In the genomic region with DNA sequence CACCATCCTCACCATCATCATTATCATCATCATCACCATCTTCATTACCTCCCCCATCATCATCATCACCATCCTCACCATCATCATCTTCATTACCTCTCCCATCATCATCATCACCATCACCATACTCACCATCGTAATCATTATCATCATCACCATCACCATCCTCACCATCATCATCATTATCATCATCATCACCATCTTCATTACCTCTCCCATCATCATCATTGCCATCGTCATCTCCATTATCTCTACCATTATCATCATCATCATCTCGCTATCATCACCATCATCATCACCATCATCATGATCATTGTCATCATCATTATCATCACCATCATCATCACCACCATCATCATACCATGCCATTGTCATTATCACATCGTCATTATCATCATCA, we compare ENCODE assay signal across 1 cellular context.
TF ChIP-seq lines count a peak whose summit lies in the region.

No MANE protein-coding gene starts in this region.

TF ChIP-seq in HEK293, 187 proteins besides CTCF, POLR2A, EP300 and RAD21 (continued from another document):
- TF ChIP-seq, protein P1, sequence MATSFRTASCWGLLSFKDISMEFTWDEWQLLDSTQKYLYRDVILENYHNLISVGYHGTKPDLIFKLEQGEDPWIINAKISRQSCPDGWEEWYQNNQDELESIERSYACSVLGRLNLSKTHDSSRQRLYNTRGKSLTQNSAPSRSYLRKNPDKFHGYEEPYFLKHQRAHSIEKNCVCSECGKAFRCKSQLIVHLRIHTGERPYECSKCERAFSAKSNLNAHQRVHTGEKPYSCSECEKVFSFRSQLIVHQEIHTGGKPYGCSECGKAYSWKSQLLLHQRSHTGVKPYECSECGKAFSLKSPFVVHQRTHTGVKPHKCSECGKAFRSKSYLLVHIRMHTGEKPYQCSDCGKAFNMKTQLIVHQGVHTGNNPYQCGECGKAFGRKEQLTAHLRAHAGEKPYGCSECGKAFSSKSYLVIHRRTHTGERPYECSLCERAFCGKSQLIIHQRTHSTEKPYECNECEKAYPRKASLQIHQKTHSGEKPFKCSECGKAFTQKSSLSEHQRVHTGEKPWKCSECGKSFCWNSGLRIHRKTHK (tag by site-specific recombination; IDR thresholded peaks at IDR 0.05), result no peak
- TF ChIP-seq ZFHX2 (tag by site-specific recombination; conservative IDR thresholded peaks at IDR 0.05) (no peak), SP2 (tag by site-specific recombination; IDR thresholded peaks at IDR 0.05) (no peak), INSM2 (tag by site-specific recombination; IDR thresholded peaks at IDR 0.05) (no peak), ZBTB6 (tag by site-specific recombination; IDR thresholded peaks at IDR 0.05) (no peak), ZFP69B (tag by site-specific recombination; IDR thresholded peaks at IDR 0.05) (0 out of 2 replicates have a peak, but pooled peaks have one; percentile 27), ZNF416 (tag by site-specific recombination; IDR thresholded peaks at IDR 0.05) (no peak), ZBTB10 (tag by site-specific recombination; IDR thresholded peaks at IDR 0.05) (no peak), ZIC2 (tag by site-specific recombination; IDR thresholded peaks at IDR 0.05) (no peak), KLF10 (tag by site-specific recombination; IDR thresholded peaks at IDR 0.05) (no peak), PBX3 (CRISPR knock-in tag; IDR thresholded peaks at IDR 0.05) (no peak), ZFP37 (tag by site-specific recombination; IDR thresholded peaks at IDR 0.05) (no peak), OSR2 (tag by site-specific recombination; IDR thresholded peaks at IDR 0.05) (no peak), ZNF214 (tag by site-specific recombination; IDR thresholded peaks at IDR 0.05; ENCODE audit: borderline replicate concordance) (no peak), ZNF513 (tag by site-specific recombination; IDR thresholded peaks at IDR 0.05) (peak; percentile 98), ZNF292 (tag by site-specific recombination; IDR thresholded peaks at IDR 0.05; ENCODE audit: borderline replicate concordance, low read depth) (no peak), MEIS1 (CRISPR knock-in tag; IDR thresholded peaks at IDR 0.05; ENCODE audit: borderline replicate concordance) (no peak), ZNF121 (tag by site-specific recombination; IDR thresholded peaks at IDR 0.05) (no peak), BCL11B (tag by site-specific recombination; IDR thresholded peaks at IDR 0.05; ENCODE audit: low read depth) (no peak), ZNF155 (tag by site-specific recombination; IDR thresholded peaks at IDR 0.05) (no peak), ZNF140 (tag by site-specific recombination; IDR thresholded peaks at IDR 0.05) (no peak), ZBTB17 (tag by site-specific recombination; IDR thresholded peaks at IDR 0.05) (peak; percentile 62), ZNF16 (tag by site-specific recombination; IDR thresholded peaks at IDR 0.05; ENCODE audit: low read depth) (no peak; the same call in 1 of the 2 replicates), ZNF350 (tag by site-specific recombination; IDR thresholded peaks at IDR 0.05) (no peak), KLF1 (tag by site-specific recombination; IDR thresholded peaks at IDR 0.05) (no peak), ZNF707 (tag by site-specific recombination; IDR thresholded peaks at IDR 0.05) (0 out of 2 replicates have a peak, but pooled peaks have one; percentile 48), ZNF423 (tag by site-specific recombination; IDR thresholded peaks at IDR 0.05) (0 out of 2 replicates have a peak, but pooled peaks have one; percentile 5), SP3 (tag by site-specific recombination; IDR thresholded peaks at IDR 0.05) (no peak)
- TF ChIP-seq, protein P2, sequence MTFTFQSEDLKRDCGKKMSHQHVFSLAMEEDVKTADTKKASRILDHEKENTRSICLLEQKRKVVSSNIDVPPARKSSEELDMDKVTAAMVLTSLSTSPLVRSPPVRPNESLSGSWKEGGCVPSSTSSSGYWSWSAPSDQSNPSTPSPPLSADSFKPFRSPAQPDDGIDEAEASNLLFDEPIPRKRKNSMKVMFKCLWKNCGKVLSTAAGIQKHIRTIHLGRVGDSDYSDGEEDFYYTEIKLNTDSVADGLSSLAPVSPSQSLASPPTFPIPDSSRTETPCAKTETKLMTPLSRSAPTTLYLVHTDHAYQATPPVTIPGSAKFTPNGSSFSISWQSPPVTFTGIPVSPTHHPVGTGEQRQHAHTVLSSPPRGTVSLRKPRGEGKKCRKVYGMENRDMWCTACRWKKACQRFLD (tag by site-specific recombination; IDR thresholded peaks at IDR 0.05), result no peak
- TF ChIP-seq, protein P3, sequence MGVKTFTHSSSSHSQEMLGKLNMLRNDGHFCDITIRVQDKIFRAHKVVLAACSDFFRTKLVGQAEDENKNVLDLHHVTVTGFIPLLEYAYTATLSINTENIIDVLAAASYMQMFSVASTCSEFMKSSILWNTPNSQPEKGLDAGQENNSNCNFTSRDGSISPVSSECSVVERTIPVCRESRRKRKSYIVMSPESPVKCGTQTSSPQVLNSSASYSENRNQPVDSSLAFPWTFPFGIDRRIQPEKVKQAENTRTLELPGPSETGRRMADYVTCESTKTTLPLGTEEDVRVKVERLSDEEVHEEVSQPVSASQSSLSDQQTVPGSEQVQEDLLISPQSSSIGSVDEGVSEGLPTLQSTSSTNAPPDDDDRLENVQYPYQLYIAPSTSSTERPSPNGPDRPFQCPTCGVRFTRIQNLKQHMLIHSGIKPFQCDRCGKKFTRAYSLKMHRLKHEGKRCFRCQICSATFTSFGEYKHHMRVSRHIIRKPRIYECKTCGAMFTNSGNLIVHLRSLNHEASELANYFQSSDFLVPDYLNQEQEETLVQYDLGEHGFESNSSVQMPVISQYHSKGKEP (tag by site-specific recombination; IDR thresholded peaks at IDR 0.05), result no peak
- TF ChIP-seq, protein P4, sequence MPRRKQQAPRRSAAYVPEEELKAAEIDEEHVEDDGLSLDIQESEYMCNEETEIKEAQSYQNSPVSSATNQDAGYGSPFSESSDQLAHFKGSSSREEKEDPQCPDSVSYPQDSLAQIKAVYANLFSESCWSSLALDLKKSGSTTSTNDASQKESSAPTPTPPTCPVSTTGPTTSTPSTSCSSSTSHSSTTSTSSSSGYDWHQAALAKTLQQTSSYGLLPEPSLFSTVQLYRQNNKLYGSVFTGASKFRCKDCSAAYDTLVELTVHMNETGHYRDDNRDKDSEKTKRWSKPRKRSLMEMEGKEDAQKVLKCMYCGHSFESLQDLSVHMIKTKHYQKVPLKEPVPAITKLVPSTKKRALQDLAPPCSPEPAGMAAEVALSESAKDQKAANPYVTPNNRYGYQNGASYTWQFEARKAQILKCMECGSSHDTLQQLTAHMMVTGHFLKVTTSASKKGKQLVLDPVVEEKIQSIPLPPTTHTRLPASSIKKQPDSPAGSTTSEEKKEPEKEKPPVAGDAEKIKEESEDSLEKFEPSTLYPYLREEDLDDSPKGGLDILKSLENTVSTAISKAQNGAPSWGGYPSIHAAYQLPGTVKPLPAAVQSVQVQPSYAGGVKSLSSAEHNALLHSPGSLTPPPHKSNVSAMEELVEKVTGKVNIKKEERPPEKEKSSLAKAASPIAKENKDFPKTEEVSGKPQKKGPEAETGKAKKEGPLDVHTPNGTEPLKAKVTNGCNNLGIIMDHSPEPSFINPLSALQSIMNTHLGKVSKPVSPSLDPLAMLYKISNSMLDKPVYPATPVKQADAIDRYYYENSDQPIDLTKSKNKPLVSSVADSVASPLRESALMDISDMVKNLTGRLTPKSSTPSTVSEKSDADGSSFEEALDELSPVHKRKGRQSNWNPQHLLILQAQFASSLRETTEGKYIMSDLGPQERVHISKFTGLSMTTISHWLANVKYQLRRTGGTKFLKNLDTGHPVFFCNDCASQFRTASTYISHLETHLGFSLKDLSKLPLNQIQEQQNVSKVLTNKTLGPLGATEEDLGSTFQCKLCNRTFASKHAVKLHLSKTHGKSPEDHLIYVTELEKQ (tag by site-specific recombination; IDR thresholded peaks at IDR 0.05; ENCODE audit: borderline replicate concordance), result no peak
